ENCODE assay signal across 3 cellular contexts in the genomic region with DNA sequence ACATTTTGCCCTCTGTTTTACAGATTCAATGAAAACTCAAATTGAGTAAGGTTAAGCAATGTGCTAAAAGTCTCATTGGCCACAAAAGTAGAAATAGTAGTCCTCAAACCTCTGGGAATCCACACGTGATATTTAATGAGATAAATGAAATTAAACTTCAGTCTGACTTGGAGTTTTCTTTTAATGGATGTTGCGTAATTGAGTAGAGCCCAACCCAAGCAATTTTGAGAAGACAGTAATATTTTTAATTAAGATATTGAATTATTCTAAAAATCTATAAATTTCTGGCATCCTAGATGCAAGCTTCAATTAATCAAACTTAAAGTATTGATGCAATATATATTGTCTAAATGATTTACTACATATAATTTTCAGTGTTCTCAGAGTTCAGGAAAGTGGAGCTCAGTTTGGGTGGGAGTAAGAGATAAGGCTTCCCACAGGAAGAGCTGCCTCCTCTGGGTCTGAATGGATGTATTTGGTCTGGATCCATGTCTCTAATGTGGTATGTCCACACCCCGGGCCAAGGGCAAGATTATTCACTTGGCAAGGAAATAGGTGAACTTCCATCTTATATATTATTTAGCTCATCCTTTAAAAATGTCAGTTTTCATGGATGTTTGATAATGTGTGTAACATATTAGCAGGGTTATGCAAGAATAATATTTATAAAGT.
TF ChIP-seq lines count a peak whose summit lies in the region.

No MANE protein-coding gene starts in this region.

TF ChIP-seq in Ishikawa, 13 proteins besides CTCF, POLR2A, EP300 and RAD21:
- TF ChIP-seq CEBPB (IDR thresholded peaks at IDR 0.05) (peak; percentile 41; the same call in 1 of the 2 replicates), TEAD4 (IDR thresholded peaks at IDR 0.05) (no peak)

TF ChIP-seq in K562, 482 proteins besides CTCF, POLR2A, EP300 and RAD21:
- TF ChIP-seq CEBPG (CRISPR knock-in tag; IDR thresholded peaks at IDR 0.05): no peak
- TF ChIP-seq CEBPG (tag; conservative IDR thresholded peaks at IDR 0.05 in 1 of 2, IDR thresholded peaks at IDR 0.05 in 1 of 2): peak in 1 of 2 experiments; percentile 81; a peak in 3 of 4 replicates
- no peak for TF ChIP-seq ZNF395 (CRISPR knock-in tag; IDR thresholded peaks at IDR 0.05)
- peak; percentile 80 for TF ChIP-seq CEBPB (tag; IDR thresholded peaks at IDR 0.05)
- TF ChIP-seq SREBF1 (IDR thresholded peaks at IDR 0.05; ENCODE audit: borderline replicate concordance, low read depth, low read length): no peak
- no peak for TF ChIP-seq ZNF75A (CRISPR knock-in tag; IDR thresholded peaks at IDR 0.05)

TF ChIP-seq in HepG2, 621 proteins besides CTCF, POLR2A, EP300 and RAD21:
- TF ChIP-seq KAT8 (CRISPR knock-in tag; IDR thresholded peaks at IDR 0.05) (no peak), TOE1 (CRISPR knock-in tag; IDR thresholded peaks at IDR 0.05) (no peak), TRIM22 (IDR thresholded peaks at IDR 0.05) (no peak), CEBPB (IDR thresholded peaks at IDR 0.05; ENCODE audit: borderline replicate concordance, low read depth, low read length) (peak; percentile 58; the same call in 1 of the 2 replicates)
